Comparison of ENCODE assay signal across 1 cellular context in the genomic region with DNA sequence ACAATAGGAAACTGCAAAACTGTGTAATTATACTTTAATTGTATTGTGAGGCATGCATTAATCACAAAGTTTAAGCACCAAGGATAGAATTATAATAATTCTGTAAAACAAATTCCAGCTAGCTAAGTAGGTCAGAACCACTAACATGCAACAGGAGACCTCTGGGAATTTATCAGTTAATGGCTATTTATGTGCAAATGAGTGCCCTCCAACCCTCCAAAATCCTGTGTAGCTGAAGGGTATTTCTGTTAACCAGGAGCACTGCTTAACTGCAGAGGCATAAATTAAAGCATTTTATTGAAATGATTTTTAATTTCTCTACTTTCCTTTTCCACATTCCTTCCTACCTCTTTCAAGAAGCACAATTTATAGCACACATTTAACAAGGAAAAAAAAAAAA.
TF ChIP-seq lines count a peak whose summit lies in the region.

No MANE protein-coding gene starts in this region.

TF ChIP-seq in GM23338, 12 proteins besides CTCF, POLR2A, EP300 and RAD21 (continued from another document):
- TF ChIP-seq, protein P1, sequence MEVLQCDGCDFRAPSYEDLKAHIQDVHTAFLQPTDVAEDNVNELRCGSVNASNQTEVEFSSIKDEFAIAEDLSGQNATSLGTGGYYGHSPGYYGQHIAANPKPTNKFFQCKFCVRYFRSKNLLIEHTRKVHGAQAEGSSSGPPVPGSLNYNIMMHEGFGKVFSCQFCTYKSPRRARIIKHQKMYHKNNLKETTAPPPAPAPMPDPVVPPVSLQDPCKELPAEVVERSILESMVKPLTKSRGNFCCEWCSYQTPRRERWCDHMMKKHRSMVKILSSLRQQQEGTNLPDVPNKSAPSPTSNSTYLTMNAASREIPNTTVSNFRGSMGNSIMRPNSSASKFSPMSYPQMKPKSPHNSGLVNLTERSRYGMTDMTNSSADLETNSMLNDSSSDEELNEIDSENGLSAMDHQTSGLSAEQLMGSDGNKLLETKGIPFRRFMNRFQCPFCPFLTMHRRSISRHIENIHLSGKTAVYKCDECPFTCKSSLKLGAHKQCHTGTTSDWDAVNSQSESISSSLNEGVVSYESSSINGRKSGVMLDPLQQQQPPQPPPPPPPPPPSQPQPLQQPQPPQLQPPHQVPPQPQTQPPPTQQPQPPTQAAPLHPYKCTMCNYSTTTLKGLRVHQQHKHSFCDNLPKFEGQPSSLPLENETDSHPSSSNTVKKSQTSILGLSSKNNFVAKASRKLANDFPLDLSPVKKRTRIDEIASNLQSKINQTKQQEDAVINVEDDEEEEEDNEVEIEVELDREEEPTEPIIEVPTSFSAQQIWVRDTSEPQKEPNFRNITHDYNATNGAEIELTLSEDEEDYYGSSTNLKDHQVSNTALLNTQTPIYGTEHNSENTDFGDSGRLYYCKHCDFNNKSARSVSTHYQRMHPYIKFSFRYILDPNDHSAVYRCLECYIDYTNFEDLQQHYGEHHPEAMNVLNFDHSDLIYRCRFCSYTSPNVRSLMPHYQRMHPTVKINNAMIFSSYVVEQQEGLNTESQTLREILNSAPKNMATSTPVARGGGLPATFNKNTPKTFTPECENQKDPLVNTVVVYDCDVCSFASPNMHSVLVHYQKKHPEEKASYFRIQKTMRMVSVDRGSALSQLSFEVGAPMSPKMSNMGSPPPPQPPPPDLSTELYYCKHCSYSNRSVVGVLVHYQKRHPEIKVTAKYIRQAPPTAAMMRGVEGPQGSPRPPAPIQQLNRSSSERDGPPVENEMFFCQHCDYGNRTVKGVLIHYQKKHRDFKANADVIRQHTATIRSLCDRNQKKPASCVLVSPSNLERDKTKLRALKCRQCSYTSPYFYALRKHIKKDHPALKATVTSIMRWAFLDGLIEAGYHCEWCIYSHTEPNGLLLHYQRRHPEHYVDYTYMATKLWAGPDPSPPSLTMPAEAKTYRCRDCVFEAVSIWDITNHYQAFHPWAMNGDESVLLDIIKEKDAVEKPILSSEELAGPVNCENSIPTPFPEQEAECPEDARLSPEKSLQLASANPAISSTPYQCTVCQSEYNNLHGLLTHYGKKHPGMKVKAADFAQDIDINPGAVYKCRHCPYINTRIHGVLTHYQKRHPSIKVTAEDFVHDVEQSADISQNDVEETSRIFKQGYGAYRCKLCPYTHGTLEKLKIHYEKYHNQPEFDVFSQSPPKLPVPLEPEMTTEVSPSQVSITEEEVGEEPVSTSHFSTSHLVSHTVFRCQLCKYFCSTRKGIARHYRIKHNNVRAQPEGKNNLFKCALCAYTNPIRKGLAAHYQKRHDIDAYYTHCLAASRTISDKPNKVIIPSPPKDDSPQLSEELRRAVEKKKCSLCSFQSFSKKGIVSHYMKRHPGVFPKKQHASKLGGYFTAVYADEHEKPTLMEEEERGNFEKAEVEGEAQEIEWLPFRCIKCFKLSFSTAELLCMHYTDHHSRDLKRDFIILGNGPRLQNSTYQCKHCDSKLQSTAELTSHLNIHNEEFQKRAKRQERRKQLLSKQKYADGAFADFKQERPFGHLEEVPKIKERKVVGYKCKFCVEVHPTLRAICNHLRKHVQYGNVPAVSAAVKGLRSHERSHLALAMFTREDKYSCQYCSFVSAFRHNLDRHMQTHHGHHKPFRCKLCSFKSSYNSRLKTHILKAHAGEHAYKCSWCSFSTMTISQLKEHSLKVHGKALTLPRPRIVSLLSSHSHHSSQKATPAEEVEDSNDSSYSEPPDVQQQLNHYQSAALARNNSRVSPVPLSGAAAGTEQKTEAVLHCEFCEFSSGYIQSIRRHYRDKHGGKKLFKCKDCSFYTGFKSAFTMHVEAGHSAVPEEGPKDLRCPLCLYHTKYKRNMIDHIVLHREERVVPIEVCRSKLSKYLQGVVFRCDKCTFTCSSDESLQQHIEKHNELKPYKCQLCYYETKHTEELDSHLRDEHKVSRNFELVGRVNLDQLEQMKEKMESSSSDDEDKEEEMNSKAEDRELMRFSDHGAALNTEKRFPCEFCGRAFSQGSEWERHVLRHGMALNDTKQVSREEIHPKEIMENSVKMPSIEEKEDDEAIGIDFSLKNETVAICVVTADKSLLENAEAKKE (CRISPR knock-in tag; IDR thresholded peaks at IDR 0.05) = no peak
- no peak for TF ChIP-seq EZH2 (IDR thresholded peaks at IDR 0.05; ENCODE audit: low read depth, unreplicated experiment)
- TF ChIP-seq EZH2phosphoT487 (IDR thresholded peaks at IDR 0.05; ENCODE audit: unreplicated experiment) = no peak
- TF ChIP-seq, protein P2, sequence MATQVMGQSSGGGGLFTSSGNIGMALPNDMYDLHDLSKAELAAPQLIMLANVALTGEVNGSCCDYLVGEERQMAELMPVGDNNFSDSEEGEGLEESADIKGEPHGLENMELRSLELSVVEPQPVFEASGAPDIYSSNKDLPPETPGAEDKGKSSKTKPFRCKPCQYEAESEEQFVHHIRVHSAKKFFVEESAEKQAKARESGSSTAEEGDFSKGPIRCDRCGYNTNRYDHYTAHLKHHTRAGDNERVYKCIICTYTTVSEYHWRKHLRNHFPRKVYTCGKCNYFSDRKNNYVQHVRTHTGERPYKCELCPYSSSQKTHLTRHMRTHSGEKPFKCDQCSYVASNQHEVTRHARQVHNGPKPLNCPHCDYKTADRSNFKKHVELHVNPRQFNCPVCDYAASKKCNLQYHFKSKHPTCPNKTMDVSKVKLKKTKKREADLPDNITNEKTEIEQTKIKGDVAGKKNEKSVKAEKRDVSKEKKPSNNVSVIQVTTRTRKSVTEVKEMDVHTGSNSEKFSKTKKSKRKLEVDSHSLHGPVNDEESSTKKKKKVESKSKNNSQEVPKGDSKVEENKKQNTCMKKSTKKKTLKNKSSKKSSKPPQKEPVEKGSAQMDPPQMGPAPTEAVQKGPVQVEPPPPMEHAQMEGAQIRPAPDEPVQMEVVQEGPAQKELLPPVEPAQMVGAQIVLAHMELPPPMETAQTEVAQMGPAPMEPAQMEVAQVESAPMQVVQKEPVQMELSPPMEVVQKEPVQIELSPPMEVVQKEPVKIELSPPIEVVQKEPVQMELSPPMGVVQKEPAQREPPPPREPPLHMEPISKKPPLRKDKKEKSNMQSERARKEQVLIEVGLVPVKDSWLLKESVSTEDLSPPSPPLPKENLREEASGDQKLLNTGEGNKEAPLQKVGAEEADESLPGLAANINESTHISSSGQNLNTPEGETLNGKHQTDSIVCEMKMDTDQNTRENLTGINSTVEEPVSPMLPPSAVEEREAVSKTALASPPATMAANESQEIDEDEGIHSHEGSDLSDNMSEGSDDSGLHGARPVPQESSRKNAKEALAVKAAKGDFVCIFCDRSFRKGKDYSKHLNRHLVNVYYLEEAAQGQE (IDR thresholded peaks at IDR 0.05; ENCODE audit: unreplicated experiment) = no peak
- TF ChIP-seq NANOG (IDR thresholded peaks at IDR 0.05; ENCODE audit: borderline replicate concordance) = no peak
- TF ChIP-seq POLR2AphosphoS5 (IDR thresholded peaks at IDR 0.05; ENCODE audit: low read depth) = no peak
- TF ChIP-seq, protein P3, sequence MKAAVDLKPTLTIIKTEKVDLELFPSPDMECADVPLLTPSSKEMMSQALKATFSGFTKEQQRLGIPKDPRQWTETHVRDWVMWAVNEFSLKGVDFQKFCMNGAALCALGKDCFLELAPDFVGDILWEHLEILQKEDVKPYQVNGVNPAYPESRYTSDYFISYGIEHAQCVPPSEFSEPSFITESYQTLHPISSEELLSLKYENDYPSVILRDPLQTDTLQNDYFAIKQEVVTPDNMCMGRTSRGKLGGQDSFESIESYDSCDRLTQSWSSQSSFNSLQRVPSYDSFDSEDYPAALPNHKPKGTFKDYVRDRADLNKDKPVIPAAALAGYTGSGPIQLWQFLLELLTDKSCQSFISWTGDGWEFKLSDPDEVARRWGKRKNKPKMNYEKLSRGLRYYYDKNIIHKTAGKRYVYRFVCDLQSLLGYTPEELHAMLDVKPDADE (IDR thresholded peaks at IDR 0.05) = no peak
- TF ChIP-seq JUNB (IDR thresholded peaks at IDR 0.05; ENCODE audit: unreplicated experiment) = no peak
- TF ChIP-seq CREB1 (CRISPR knock-in tag; IDR thresholded peaks at IDR 0.05; ENCODE audit: low read depth) = no peak
- no peak for TF ChIP-seq ZNF331 (CRISPR knock-in tag; IDR thresholded peaks at IDR 0.05; ENCODE audit: low read depth)
- no peak for TF ChIP-seq STAT1 (IDR thresholded peaks at IDR 0.05; ENCODE audit: unreplicated experiment)
